ENCODE assay signal across 1 cellular context in the genomic region with DNA sequence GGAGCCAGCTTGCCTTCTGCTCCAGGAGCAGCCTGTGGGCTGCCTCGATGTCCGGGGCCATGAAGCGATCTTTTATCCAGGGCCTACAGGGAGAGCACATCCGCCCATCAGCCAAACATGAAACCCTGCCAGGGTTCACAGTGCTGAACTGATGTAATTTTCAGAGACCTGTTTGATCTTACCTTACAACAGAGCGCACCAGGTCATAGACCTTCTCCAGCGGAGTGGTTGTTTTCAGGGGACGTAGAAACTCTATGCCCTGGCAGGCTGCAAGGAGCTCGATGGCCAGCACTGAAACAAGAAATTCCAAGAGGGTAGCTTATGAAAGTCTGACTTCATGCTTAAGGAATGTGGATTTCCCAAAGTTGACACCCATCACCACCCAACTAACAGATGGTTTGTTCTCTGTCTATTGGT.
TF ChIP-seq lines count a peak whose summit lies in the region.

No MANE protein-coding gene starts in this region.

TF ChIP-seq in HepG2, 621 proteins besides CTCF, POLR2A, EP300 and RAD21 (continued from another document and continues in another):
- TF ChIP-seq, protein P1, sequence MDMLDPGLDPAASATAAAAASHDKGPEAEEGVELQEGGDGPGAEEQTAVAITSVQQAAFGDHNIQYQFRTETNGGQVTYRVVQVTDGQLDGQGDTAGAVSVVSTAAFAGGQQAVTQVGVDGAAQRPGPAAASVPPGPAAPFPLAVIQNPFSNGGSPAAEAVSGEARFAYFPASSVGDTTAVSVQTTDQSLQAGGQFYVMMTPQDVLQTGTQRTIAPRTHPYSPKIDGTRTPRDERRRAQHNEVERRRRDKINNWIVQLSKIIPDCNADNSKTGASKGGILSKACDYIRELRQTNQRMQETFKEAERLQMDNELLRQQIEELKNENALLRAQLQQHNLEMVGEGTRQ (IDR thresholded peaks at IDR 0.05; ENCODE audit: low read depth, low read length) = no peak
- TF ChIP-seq, protein P1 (CRISPR knock-in tag; IDR thresholded peaks at IDR 0.05; ENCODE audit: borderline replicate concordance) = no peak
- TF ChIP-seq SNAPC2 (CRISPR knock-in tag; IDR thresholded peaks at IDR 0.05) (peak; percentile 68; the same call in 1 of the 2 replicates), ZSCAN21 (CRISPR knock-in tag; IDR thresholded peaks at IDR 0.05; ENCODE audit: borderline replicate concordance) (no peak), FOXO1 (CRISPR knock-in tag; IDR thresholded peaks at IDR 0.05) (peak; percentile 81; the same call in 1 of the 2 replicates), POGZ (CRISPR knock-in tag; IDR thresholded peaks at IDR 0.05) (peak; percentile 77), ZNF7 (CRISPR knock-in tag; IDR thresholded peaks at IDR 0.05) (no peak), ZNF883 (CRISPR knock-in tag; IDR thresholded peaks at IDR 0.05; ENCODE audit: not compliant biosample characterization) (no peak), POLR2AphosphoS5 (IDR thresholded peaks at IDR 0.05; ENCODE audit: low read depth, low read length) (peak; percentile 30; the same call in 1 of the 2 replicates), ZNF558 (CRISPR knock-in tag; IDR thresholded peaks at IDR 0.05; ENCODE audit: borderline replicate concordance) (no peak), NFRKB (IDR thresholded peaks at IDR 0.05) (no peak), FOXC1 (CRISPR knock-in tag; IDR thresholded peaks at IDR 0.05; ENCODE audit: borderline replicate concordance) (no peak), SIX1 (CRISPR knock-in tag; IDR thresholded peaks at IDR 0.05; ENCODE audit: borderline replicate concordance) (no peak), DNMT1 (CRISPR knock-in tag; IDR thresholded peaks at IDR 0.05) (no peak), MXI1 (IDR thresholded peaks at IDR 0.05; ENCODE audit: borderline replicate concordance, low read depth, low read length) (no peak; the same call in 2 of the 3 replicates), GPN1 (CRISPR knock-in tag; IDR thresholded peaks at IDR 0.05; ENCODE audit: borderline replicate concordance) (no peak), ZNF570 (CRISPR knock-in tag; IDR thresholded peaks at IDR 0.05; ENCODE audit: borderline replicate concordance) (no peak), NFE2L1 (CRISPR knock-in tag; IDR thresholded peaks at IDR 0.05; ENCODE audit: borderline replicate concordance) (no peak), NR2C2 (CRISPR knock-in tag; IDR thresholded peaks at IDR 0.05; ENCODE audit: borderline replicate concordance) (peak; percentile 44; the same call in 1 of the 2 replicates), SP4 (CRISPR knock-in tag; IDR thresholded peaks at IDR 0.05) (0 out of 2 replicates have a peak, but pooled peaks have one; percentile 38), ZBTB8A (CRISPR knock-in tag; IDR thresholded peaks at IDR 0.05; ENCODE audit: borderline replicate concordance, low read depth) (no peak), ZNF773 (CRISPR knock-in tag; IDR thresholded peaks at IDR 0.05; ENCODE audit: borderline replicate concordance) (no peak), HOXA7 (CRISPR knock-in tag; IDR thresholded peaks at IDR 0.05) (no peak), ZNF589 (CRISPR knock-in tag; conservative IDR thresholded peaks at IDR 0.05) (no peak), HNRNPLL (IDR thresholded peaks at IDR 0.05; ENCODE audit: low read depth, low read length, poor library complexity, severe bottlenecking) (no peak), ZNF367 (CRISPR knock-in tag; IDR thresholded peaks at IDR 0.05; ENCODE audit: borderline replicate concordance) (no peak)
- TF ChIP-seq, protein P2, sequence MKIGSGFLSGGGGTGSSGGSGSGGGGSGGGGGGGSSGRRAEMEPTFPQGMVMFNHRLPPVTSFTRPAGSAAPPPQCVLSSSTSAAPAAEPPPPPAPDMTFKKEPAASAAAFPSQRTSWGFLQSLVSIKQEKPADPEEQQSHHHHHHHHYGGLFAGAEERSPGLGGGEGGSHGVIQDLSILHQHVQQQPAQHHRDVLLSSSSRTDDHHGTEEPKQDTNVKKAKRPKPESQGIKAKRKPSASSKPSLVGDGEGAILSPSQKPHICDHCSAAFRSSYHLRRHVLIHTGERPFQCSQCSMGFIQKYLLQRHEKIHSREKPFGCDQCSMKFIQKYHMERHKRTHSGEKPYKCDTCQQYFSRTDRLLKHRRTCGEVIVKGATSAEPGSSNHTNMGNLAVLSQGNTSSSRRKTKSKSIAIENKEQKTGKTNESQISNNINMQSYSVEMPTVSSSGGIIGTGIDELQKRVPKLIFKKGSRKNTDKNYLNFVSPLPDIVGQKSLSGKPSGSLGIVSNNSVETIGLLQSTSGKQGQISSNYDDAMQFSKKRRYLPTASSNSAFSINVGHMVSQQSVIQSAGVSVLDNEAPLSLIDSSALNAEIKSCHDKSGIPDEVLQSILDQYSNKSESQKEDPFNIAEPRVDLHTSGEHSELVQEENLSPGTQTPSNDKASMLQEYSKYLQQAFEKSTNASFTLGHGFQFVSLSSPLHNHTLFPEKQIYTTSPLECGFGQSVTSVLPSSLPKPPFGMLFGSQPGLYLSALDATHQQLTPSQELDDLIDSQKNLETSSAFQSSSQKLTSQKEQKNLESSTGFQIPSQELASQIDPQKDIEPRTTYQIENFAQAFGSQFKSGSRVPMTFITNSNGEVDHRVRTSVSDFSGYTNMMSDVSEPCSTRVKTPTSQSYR (CRISPR knock-in tag; IDR thresholded peaks at IDR 0.05; ENCODE audit: borderline replicate concordance) = peak; percentile 18; the same call in 1 of the 2 replicates
- TF ChIP-seq, protein P3, sequence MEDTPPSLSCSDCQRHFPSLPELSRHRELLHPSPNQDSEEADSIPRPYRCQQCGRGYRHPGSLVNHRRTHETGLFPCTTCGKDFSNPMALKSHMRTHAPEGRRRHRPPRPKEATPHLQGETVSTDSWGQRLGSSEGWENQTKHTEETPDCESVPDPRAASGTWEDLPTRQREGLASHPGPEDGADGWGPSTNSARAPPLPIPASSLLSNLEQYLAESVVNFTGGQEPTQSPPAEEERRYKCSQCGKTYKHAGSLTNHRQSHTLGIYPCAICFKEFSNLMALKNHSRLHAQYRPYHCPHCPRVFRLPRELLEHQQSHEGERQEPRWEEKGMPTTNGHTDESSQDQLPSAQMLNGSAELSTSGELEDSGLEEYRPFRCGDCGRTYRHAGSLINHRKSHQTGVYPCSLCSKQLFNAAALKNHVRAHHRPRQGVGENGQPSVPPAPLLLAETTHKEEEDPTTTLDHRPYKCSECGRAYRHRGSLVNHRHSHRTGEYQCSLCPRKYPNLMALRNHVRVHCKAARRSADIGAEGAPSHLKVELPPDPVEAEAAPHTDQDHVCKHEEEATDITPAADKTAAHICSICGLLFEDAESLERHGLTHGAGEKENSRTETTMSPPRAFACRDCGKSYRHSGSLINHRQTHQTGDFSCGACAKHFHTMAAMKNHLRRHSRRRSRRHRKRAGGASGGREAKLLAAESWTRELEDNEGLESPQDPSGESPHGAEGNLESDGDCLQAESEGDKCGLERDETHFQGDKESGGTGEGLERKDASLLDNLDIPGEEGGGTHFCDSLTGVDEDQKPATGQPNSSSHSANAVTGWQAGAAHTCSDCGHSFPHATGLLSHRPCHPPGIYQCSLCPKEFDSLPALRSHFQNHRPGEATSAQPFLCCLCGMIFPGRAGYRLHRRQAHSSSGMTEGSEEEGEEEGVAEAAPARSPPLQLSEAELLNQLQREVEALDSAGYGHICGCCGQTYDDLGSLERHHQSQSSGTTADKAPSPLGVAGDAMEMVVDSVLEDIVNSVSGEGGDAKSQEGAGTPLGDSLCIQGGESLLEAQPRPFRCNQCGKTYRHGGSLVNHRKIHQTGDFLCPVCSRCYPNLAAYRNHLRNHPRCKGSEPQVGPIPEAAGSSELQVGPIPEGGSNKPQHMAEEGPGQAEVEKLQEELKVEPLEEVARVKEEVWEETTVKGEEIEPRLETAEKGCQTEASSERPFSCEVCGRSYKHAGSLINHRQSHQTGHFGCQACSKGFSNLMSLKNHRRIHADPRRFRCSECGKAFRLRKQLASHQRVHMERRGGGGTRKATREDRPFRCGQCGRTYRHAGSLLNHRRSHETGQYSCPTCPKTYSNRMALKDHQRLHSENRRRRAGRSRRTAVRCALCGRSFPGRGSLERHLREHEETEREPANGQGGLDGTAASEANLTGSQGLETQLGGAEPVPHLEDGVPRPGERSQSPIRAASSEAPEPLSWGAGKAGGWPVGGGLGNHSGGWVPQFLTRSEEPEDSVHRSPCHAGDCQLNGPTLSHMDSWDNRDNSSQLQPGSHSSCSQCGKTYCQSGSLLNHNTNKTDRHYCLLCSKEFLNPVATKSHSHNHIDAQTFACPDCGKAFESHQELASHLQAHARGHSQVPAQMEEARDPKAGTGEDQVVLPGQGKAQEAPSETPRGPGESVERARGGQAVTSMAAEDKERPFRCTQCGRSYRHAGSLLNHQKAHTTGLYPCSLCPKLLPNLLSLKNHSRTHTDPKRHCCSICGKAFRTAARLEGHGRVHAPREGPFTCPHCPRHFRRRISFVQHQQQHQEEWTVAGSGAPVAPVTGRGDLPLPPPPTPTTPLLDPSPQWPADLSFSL (CRISPR knock-in tag; IDR thresholded peaks at IDR 0.05) = no peak
- TF ChIP-seq, protein P4, sequence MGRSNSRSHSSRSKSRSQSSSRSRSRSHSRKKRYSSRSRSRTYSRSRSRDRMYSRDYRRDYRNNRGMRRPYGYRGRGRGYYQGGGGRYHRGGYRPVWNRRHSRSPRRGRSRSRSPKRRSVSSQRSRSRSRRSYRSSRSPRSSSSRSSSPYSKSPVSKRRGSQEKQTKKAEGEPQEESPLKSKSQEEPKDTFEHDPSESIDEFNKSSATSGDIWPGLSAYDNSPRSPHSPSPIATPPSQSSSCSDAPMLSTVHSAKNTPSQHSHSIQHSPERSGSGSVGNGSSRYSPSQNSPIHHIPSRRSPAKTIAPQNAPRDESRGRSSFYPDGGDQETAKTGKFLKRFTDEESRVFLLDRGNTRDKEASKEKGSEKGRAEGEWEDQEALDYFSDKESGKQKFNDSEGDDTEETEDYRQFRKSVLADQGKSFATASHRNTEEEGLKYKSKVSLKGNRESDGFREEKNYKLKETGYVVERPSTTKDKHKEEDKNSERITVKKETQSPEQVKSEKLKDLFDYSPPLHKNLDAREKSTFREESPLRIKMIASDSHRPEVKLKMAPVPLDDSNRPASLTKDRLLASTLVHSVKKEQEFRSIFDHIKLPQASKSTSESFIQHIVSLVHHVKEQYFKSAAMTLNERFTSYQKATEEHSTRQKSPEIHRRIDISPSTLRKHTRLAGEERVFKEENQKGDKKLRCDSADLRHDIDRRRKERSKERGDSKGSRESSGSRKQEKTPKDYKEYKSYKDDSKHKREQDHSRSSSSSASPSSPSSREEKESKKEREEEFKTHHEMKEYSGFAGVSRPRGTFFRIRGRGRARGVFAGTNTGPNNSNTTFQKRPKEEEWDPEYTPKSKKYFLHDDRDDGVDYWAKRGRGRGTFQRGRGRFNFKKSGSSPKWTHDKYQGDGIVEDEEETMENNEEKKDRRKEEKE (IDR thresholded peaks at IDR 0.05) = no peak
- TF ChIP-seq, protein P5, sequence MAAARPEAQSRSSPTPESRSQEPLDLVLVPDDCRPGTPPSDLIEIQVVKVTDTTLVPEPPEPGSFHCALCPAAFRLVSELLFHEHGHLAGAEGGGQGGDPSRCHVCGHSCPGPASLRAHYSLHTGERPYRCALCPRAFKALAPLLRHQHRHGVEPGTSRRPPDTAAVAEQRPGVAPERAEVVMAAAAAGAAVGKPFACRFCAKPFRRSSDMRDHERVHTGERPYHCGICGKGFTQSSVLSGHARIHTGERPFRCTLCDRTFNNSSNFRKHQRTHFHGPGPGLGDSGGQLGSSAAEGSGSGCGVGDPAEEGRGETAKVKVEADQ (CRISPR knock-in tag; IDR thresholded peaks at IDR 0.05; ENCODE audit: borderline replicate concordance) = no peak; the same call in 1 of the 2 replicates
- TF ChIP-seq, protein P6, sequence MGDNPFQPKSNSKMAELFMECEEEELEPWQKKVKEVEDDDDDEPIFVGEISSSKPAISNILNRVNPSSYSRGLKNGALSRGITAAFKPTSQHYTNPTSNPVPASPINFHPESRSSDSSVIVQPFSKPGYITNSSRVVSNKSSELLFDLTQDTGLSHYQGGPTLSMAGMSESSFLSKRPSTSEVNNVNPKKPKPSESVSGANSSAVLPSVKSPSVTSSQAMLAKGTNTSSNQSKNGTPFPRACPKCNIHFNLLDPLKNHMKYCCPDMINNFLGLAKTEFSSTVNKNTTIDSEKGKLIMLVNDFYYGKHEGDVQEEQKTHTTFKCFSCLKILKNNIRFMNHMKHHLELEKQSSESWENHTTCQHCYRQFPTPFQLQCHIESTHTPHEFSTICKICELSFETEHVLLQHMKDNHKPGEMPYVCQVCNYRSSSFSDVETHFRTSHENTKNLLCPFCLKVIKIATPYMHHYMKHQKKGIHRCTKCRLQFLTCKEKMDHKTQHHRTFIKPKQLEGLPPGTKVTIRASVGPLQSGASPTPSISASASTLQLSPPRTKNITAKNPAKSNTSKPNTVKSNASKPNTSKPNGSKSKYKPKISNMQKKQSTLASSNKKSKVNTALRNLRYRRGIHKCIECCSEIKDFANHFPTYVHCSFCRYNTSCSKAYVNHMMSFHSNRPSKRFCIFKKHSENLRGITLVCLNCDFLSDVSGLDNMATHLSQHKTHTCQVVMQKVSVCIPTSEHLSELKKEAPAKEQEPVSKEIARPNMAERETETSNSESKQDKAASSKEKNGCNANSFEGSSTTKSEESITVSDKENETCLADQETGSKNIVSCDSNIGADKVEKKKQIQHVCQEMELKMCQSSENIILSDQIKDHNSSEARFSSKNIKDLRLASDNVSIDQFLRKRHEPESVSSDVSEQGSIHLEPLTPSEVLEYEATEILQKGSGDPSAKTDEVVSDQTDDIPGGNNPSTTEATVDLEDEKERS (CRISPR knock-in tag; IDR thresholded peaks at IDR 0.05) = peak; percentile 90; the same call in 1 of the 2 replicates
- TF ChIP-seq, protein P7, sequence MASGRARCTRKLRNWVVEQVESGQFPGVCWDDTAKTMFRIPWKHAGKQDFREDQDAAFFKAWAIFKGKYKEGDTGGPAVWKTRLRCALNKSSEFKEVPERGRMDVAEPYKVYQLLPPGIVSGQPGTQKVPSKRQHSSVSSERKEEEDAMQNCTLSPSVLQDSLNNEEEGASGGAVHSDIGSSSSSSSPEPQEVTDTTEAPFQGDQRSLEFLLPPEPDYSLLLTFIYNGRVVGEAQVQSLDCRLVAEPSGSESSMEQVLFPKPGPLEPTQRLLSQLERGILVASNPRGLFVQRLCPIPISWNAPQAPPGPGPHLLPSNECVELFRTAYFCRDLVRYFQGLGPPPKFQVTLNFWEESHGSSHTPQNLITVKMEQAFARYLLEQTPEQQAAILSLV (CRISPR knock-in tag; IDR thresholded peaks at IDR 0.05; ENCODE audit: borderline replicate concordance) = no peak
- TF ChIP-seq, protein P8, sequence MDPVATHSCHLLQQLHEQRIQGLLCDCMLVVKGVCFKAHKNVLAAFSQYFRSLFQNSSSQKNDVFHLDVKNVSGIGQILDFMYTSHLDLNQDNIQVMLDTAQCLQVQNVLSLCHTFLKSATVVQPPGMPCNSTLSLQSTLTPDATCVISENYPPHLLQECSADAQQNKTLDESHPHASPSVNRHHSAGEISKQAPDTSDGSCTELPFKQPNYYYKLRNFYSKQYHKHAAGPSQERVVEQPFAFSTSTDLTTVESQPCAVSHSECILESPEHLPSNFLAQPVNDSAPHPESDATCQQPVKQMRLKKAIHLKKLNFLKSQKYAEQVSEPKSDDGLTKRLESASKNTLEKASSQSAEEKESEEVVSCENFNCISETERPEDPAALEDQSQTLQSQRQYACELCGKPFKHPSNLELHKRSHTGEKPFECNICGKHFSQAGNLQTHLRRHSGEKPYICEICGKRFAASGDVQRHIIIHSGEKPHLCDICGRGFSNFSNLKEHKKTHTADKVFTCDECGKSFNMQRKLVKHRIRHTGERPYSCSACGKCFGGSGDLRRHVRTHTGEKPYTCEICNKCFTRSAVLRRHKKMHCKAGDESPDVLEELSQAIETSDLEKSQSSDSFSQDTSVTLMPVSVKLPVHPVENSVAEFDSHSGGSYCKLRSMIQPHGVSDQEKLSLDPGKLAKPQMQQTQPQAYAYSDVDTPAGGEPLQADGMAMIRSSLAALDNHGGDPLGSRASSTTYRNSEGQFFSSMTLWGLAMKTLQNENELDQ (CRISPR knock-in tag; IDR thresholded peaks at IDR 0.05; ENCODE audit: borderline replicate concordance) = no peak
